In the genomic region with DNA sequence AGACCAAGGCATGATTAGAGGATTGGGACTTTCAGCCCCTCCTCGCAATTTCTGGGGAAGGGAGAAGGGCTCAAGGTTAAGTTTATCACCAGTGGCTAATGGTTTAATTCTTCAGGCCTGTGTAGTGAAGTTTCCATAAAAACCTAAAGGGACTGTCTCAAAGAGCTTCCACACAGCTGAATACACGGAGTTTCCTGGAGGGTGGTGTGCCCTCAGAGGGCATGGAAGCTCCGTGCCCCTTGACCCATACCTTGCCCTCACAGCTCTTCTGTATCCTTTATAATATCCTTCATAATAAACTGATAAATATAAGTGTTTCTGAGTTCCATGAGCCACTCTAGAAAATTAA, we compare ENCODE assay signal across 27 cellular contexts.
"Had no signal": no experiment of that assay in that cellular context is flagged by ENCODE, and none has a peak within 500 bp of the region (broad histone marks: within the 10 kb centered on the region; RNA-seq: fewer than 3 reads in every experiment).

No MANE protein-coding gene starts in this region.

- H3K4me1 Mint-ChIP-seq: immature natural killer cell; neural progenitor cell; stimulated activated effector memory CD8-positive, alpha-beta T cell treated with anti-CD3 and anti-CD28 coated beads, Interleukin-12 subunit alpha, Interleukin-12 subunit beta, amount 100 ng/mL, for 72 hours had no signal

- H3K9me3 Mint-ChIP-seq: central memory CD8-positive, alpha-beta T cell; immature natural killer cell; neural progenitor cell; stimulated activated effector memory CD8-positive, alpha-beta T cell treated with anti-CD3 and anti-CD28 coated beads, Interleukin-12 subunit alpha, Interleukin-12 subunit beta, amount 100 ng/mL, for 72 hours had no signal

- H3K36me3 ChIP-seq: neural progenitor cell, prostate gland, uterus had no signal

- H3K4me1 ChIP-seq: gastroesophageal sphincter, neural progenitor cell, prostate gland, testis, tibial nerve, upper lobe of right lung, uterus had no signal

- H3K9me3 ChIP-seq: gastroesophageal sphincter, heart left ventricle, prostate gland, right atrium auricular region, testis, tibial nerve, upper lobe of right lung, uterus had no signal

- DNase-seq: effector memory CD4-positive, alpha-beta T cell; heart left ventricle; hypothalamus; immature natural killer cell; islet precursor cell; kidney glomerular epithelial cell; naive thymus-derived CD4-positive, alpha-beta T cell; nucleus accumbens; stimulated activated CD4-positive, alpha-beta T cell treated with anti-CD3 and anti-CD28 coated beads, Interleukin-2, amount 100 ng/mL, for 24 hours; stimulated activated CD4-positive, alpha-beta T cell treated with anti-CD3 and anti-CD28 coated beads, Interleukin-4, amount 100 ng/mL, for 24 hours; stimulated activated naive CD8-positive, alpha-beta T cell treated with anti-CD3 and anti-CD28 coated beads, Interleukin-15, Interleukin-2, amounts not matched to agents 100 U/mL and 50 U/mL, for 24 hours; substantia nigra; testis; upper lobe of right lung; uterus had no signal

- ATAC-seq: gastroesophageal sphincter; naive thymus-derived CD4-positive, alpha-beta T cell; sciatic nerve; stimulated activated effector memory CD8-positive, alpha-beta T cell treated with anti-CD3 and anti-CD28 coated beads, Interleukin-12 subunit alpha, Interleukin-12 subunit beta, amount 100 ng/mL, for 72 hours; upper lobe of right lung had no signal

- H3K27me3 Mint-ChIP-seq: central memory CD8-positive, alpha-beta T cell; memory B cell; naive thymus-derived CD4-positive, alpha-beta T cell had no signal

- H3K27ac ChIP-seq: coronary artery, gastroesophageal sphincter, neural progenitor cell, prostate gland, right atrium auricular region, testis, uterus had no signal

- H3K36me3 Mint-ChIP-seq: neural progenitor cell had no signal

- H3K4me3 ChIP-seq: coronary artery, gastroesophageal sphincter, heart left ventricle, lung, neural progenitor cell, prostate gland, right atrium auricular region, testis, tibial nerve, upper lobe of right lung, uterus had no signal

- H3K27me3 ChIP-seq: gastroesophageal sphincter, heart left ventricle, neural progenitor cell, right atrium auricular region, testis, tibial nerve, upper lobe of right lung, uterus had no signal

- H3K4me3 Mint-ChIP-seq: central memory CD8-positive, alpha-beta T cell; immature natural killer cell; memory B cell; naive thymus-derived CD4-positive, alpha-beta T cell; nephron; neural progenitor cell; stimulated activated effector memory CD8-positive, alpha-beta T cell treated with anti-CD3 and anti-CD28 coated beads, Interleukin-12 subunit alpha, Interleukin-12 subunit beta, amount 100 ng/mL, for 72 hours had no signal

- H3K27ac Mint-ChIP-seq: immature natural killer cell; memory B cell; naive thymus-derived CD4-positive, alpha-beta T cell; nephron; neural progenitor cell had no signal
